19 cellular contexts compared by ENCODE assay signal in the genomic region with DNA sequence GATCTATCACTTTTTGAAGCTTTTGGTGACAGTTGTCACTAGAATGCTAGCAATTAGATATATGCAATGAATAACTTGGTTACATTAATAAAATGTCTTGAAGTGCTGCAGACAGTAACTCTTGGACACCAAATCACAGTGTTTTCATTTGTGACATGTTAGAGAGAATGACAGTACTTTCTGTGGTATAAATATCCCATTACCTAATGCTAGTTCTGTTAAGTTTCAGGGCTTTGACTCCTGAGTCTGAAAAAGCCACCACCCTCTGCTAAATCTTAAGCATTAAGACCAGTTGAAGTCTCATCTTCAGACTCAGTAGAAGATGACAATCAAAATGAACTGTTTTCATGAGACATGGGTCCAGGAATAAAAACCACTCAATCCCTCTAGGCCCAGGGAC.
"Had no signal": no experiment of that assay in that cellular context is flagged by ENCODE, and none has a peak within 500 bp of the region (broad histone marks: within the 10 kb centered on the region; RNA-seq: fewer than 3 reads in every experiment).

No MANE protein-coding gene starts in this region.

- H3K4me3 ChIP-seq: prostate gland, right lobe of liver, tibial artery, upper lobe of left lung, uterus had no signal

- H3K27ac ChIP-seq: foreskin keratinocyte, parathyroid adenoma, prostate gland, right lobe of liver, tibial artery, upper lobe of left lung, uterus had no signal

- H3K9ac ChIP-seq: parathyroid adenoma had no signal

- ATAC-seq: foreskin keratinocyte; naive thymus-derived CD4-positive, alpha-beta T cell; right lobe of liver; stimulated activated effector memory CD8-positive, alpha-beta T cell treated with anti-CD3 and anti-CD28 coated beads, Interleukin-12 subunit alpha, Interleukin-12 subunit beta, amount 100 ng/mL, for 72 hours had no signal

- DNase-seq: effector CD4-positive, alpha-beta T cell; endodermal cell; erythroblast; foreskin keratinocyte; immature natural killer cell; left cardiac atrium; mesendoderm; naive thymus-derived CD4-positive, alpha-beta T cell; nephron progenitor cell; retina; right lobe of liver; stimulated activated CD4-positive, alpha-beta T cell treated with anti-CD3 and anti-CD28 coated beads, Interleukin-4, amount 100 ng/mL, for 1 hour; stimulated activated CD8-positive, alpha-beta memory T cell treated with anti-CD3 and anti-CD28 coated beads, Interleukin-4, amount 100 ng/mL, for 48 hours; tibial artery; upper lobe of left lung; uterus had no signal

- H3K9me3 ChIP-seq: prostate gland, right lobe of liver, tibial artery, upper lobe of left lung, uterus had no signal

- H2AFZ ChIP-seq: parathyroid adenoma had no signal

- H3K79me2 ChIP-seq: parathyroid adenoma had no signal

- H3K27me3 ChIP-seq: foreskin keratinocyte, right lobe of liver, tibial artery, upper lobe of left lung, uterus had no signal

- H3K36me3 ChIP-seq: prostate gland, right lobe of liver, tibial artery, upper lobe of left lung, uterus had no signal

- H3K4me1 ChIP-seq: foreskin keratinocyte, parathyroid adenoma, prostate gland, right lobe of liver, tibial artery, upper lobe of left lung, uterus had no signal
